ENCODE assay signal across 2 cellular contexts in genomic region chr1:198374288-198374687, GRCh38.
TF ChIP-seq lines count a peak whose summit lies in the region.

No MANE protein-coding gene starts in this region.

TF ChIP-seq in IMR-90, 13 proteins besides CTCF, POLR2A, EP300 and RAD21 (continued from another document):
- TF ChIP-seq FOS (IDR thresholded peaks at IDR 0.05; ENCODE audit: low read depth, low read length) (no peak), CHD1 (IDR thresholded peaks at IDR 0.05; ENCODE audit: low read depth, low read length) (no peak), MXI1 (IDR thresholded peaks at IDR 0.05; ENCODE audit: borderline replicate concordance, low read depth, low read length) (no peak), RFX5 (IDR thresholded peaks at IDR 0.05; ENCODE audit: low read depth, low read length) (no peak), CEBPB (IDR thresholded peaks at IDR 0.05; ENCODE audit: low read depth, low read length) (no peak), BHLHE40 (IDR thresholded peaks at IDR 0.05; ENCODE audit: low read depth, low read length) (no peak)

TF ChIP-seq in SK-N-SH treated with all-trans-retinoic acid at 6 μM for 48 hours, 23 proteins besides CTCF, POLR2A, EP300 and RAD21 (continued from another document):
- TF ChIP-seq PATZ1 (CRISPR knock-in tag; IDR thresholded peaks at IDR 0.05; ENCODE audit: borderline replicate concordance) (no peak), GLIS3 (CRISPR knock-in tag; IDR thresholded peaks at IDR 0.05) (no peak), ARNTL (CRISPR knock-in tag; IDR thresholded peaks at IDR 0.05; ENCODE audit: borderline replicate concordance, low read depth) (no peak)
TF ChIP-seq in SK-N-SH treated with all-trans-retinoic acid at 6 μM for 48 hours: peak in this region for 0.
